In the genomic region with DNA sequence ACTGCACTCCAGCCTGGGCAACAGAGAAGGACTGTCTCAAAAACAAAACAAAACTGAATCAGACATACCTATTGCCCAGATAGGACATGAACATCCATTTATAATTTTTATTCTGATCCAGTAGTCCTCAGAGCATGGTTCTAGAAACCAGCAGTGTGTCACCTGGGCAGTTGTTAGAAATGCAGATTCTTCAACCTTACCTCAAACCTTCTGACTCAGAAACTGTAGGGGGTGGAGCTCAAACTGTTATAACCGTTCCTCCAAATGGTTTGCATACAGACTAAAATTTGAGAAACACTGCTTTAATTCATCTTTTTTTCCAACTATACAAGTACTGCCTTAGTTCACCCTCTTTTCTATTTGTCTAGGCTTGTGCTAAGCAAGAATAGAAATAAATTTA, we compare ENCODE assay signal across 18 cellular contexts. TPM values are rescaled to one million over a fixed set of nuclear protein-coding genes. Genes with fewer than 3 reads are reported as not detected.
DNase-seq lines count a peak whose midpoint lies in the region; ATAC-seq and TF ChIP-seq lines count a peak whose summit lies in the region.
"Had no signal": no experiment of that assay in that cellular context is flagged by ENCODE, and none has a peak within 500 bp of the region (broad histone marks: within the 10 kb centered on the region; RNA-seq: fewer than 3 reads in every experiment).

No MANE protein-coding gene starts in this region.

- no peak for DNase-seq in activated CD4-positive, CD25-positive, alpha-beta regulatory T cell treated with anti-CD3 and anti-CD28 coated beads, Interleukin-2, amount 50 U/mL, for 72 hours
- peak; percentile 44 for DNase-seq in M059J (ENCODE audit: low read depth)
- DNase-seq in epithelial cell of esophagus (ENCODE audit: low read depth), result peak; percentile 36
- DNase-seq in renal cortical epithelial cell (ENCODE audit: low read depth), result peak; percentile 55
- DNase-seq in germinal center (ENCODE audit: low spot score), result no peak
- DNase-seq: activated B cell treated with CpG ODN at 0.5 μM for 24 hours; CD4-positive, alpha-beta T cell; esophagus squamous epithelium; glutamatergic neuron; NCI-H1694 treated with DMSO at 0.1 percent for 48 hours; SHP77 treated with DMSO at 0.1 percent for 48 hours; T-helper 17 cell had no signal

- TF ChIP-seq CTCF in epithelial cell of esophagus (IDR thresholded peaks at IDR 0.05; ENCODE audit: insufficient read depth, low read depth, low read length, missing control alignments), result no peak

- H3K4me3 ChIP-seq in epithelial cell of esophagus (ENCODE audit: low read length), result no peak overlapping the region
- H3K4me3 ChIP-seq: breast epithelium had no signal

- peak; percentile 35 to 37 for ATAC-seq in activated CD4-positive, CD25-positive, alpha-beta regulatory T cell treated with anti-CD3 and anti-CD28 coated beads, Interleukin-2, amount 50 U/mL, for 24 hours
- ATAC-seq in GM21529 (IDR thresholded peaks at IDR 0.05; ENCODE audit: unreplicated experiment), result no peak
- no peak for ATAC-seq in HG02623 (IDR thresholded peaks at IDR 0.05; ENCODE audit: unreplicated experiment)
- ATAC-seq: natural killer cell treated with Interleukin-12 subunit alpha and Interleukin-12 subunit beta and Interleukin-15 and Interleukin-18, amount 100 ng/mL, for 72 hours; stimulated activated memory B cell treated with anti-CD40 and anti-IgM and Interleukin-4, amounts not matched to agents 10 μg/mL and 1 μg/mL and 100 μg/mL, for 72 hours; T-helper 17 cell had no signal

RNA-seq across cellular contexts. Expression of a gene that starts 6.0 kb away (rescaled TPM):
- total RNA-seq in M059J (2014; rRNA removed; shearing (Covaris generic)), result 104 and 120 TPM in 2 replicates
- 31.4 and 46.4 TPM in 2 replicates for total RNA-seq in renal cortical epithelial cell

RNA-seq across cellular contexts. Expression of a gene that starts 34.0 kb away (rescaled TPM):
- total RNA-seq in M059J (2014; rRNA removed; shearing (Covaris generic)), result 0.10 TPM in 2 replicates
- total RNA-seq in renal cortical epithelial cell, result 0.52 and 1.1 TPM in 2 replicates

RNA-seq across cellular contexts. Expression of a gene that starts 39.2 kb away (rescaled TPM):
- 71.2 and 88.4 TPM in 2 replicates for total RNA-seq in M059J (2014; rRNA removed; shearing (Covaris generic))
- total RNA-seq in renal cortical epithelial cell, result 101 and 183 TPM in 2 replicates

Comparison
In these comparisons a context has a peak if more than half of its experiments do, and no peak if none do; other contexts are left out.
1. ATAC-seq: peak in activated CD4-positive, CD25-positive, alpha-beta regulatory T cell treated with anti-CD3 and anti-CD28 coated beads, Interleukin-2, amount 50 U/mL, for 24 hours (2 of 2); none in GM21529 (single experiment) and HG02623 (single experiment).
2. DNase-seq: peak in M059J (single experiment), epithelial cell of esophagus (single experiment) and renal cortical epithelial cell (single experiment); none in activated CD4-positive, CD25-positive, alpha-beta regulatory T cell treated with anti-CD3 and anti-CD28 coated beads, Interleukin-2, amount 50 U/mL, for 72 hours (single experiment) and germinal center (single experiment).